ENCODE assay signal across 24 cellular contexts in genomic region chr2:226625951-226626350, GRCh38.
"Had no signal": no experiment of that assay in that cellular context is flagged by ENCODE, and none has a peak within 500 bp of the region (broad histone marks: within the 10 kb centered on the region; RNA-seq: fewer than 3 reads in every experiment).

No MANE protein-coding gene starts in this region.

- H3K4me3 ChIP-seq: colonic mucosa, esophagus squamous epithelium, gastroesophageal sphincter, heart left ventricle, hepatocyte, left lung, lower lobe of right lung had no signal

- H3K9me3 Mint-ChIP-seq: dendritic cell treated with granulocyte-macrophage colony-stimulating factor and Interleukin-4, amounts not matched to agents 40 ng/mL and 50 ng/mL, for 4 days; effector memory CD8-positive, alpha-beta T cell; endodermal cell had no signal

- H3K4me1 ChIP-seq: colonic mucosa, foreskin keratinocyte, heart left ventricle, left lung, lower lobe of right lung had no signal

- H3K27ac ChIP-seq: colonic mucosa, epithelial cell of prostate, esophagus squamous epithelium, foreskin keratinocyte, gastroesophageal sphincter, heart left ventricle, hepatocyte, left lung, lower lobe of right lung had no signal

- H3K27me3 ChIP-seq: colonic mucosa, foreskin keratinocyte, gastroesophageal sphincter, heart left ventricle, hepatocyte had no signal

- DNase-seq: colonic mucosa; cortex of kidney; effector CD8-positive, alpha-beta T cell; effector memory CD8-positive, alpha-beta T cell; endodermal cell; erythroblast; esophagus squamous epithelium; foreskin keratinocyte; heart left ventricle; hypothalamus; immature natural killer cell; islet precursor cell; kidney; kidney glomerular epithelial cell; left lung; left ventricle myocardium superior; lower lobe of right lung; mesenchymal stem cell; midbrain had no signal

- H3K27ac Mint-ChIP-seq: dendritic cell treated with granulocyte-macrophage colony-stimulating factor and Interleukin-4, amounts not matched to agents 40 ng/mL and 50 ng/mL, for 4 days; effector memory CD8-positive, alpha-beta T cell; endodermal cell; immature natural killer cell had no signal

- H3K36me3 Mint-ChIP-seq: immature natural killer cell had no signal

- H3K4me3 Mint-ChIP-seq: dendritic cell treated with granulocyte-macrophage colony-stimulating factor and Interleukin-4, amounts not matched to agents 40 ng/mL and 50 ng/mL, for 4 days; effector memory CD8-positive, alpha-beta T cell; endodermal cell; immature natural killer cell had no signal

- H3K4me1 Mint-ChIP-seq: endodermal cell, immature natural killer cell had no signal

- ATAC-seq: effector memory CD8-positive, alpha-beta T cell; esophagus mucosa; foreskin keratinocyte; gastroesophageal sphincter; heart left ventricle; left lung; left ventricle myocardium superior; lower lobe of right lung had no signal

- H3K9me3 ChIP-seq: colonic mucosa, esophagus squamous epithelium, gastroesophageal sphincter, heart left ventricle, left lung, lower lobe of right lung had no signal

- H3K36me3 ChIP-seq: colonic mucosa, esophagus squamous epithelium, gastroesophageal sphincter, heart left ventricle, left lung, lower lobe of right lung had no signal
